1 cellular context compared by ENCODE assay signal in the genomic region with DNA sequence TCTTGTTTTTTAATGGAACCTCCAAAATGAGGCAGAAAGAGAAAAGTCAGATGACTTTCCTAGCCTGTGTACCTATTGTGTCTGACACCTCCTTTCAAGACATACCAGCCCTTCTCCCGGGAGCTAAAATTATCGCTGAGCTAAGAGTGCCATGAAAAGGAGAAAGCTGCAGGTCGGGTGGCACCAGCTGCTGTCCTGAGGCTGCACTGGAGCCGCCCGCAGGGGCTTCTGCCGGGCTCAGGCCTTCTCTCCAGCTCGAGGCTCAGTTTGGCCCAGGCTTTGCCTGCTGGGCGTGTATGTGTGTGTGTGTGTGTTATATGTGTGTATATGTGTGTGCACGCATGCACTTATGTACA.
TF ChIP-seq lines count a peak whose summit lies in the region.

No MANE protein-coding gene starts in this region.

TF ChIP-seq in WTC11, 78 proteins besides CTCF, POLR2A, EP300 and RAD21 (continued from another document):
- TF ChIP-seq CDX4 (CRISPR knock-in tag; IDR thresholded peaks at IDR 0.05; ENCODE audit: borderline replicate concordance) (no peak), GABPB1 (CRISPR knock-in tag; IDR thresholded peaks at IDR 0.05) (no peak), OVOL2 (CRISPR knock-in tag; IDR thresholded peaks at IDR 0.05; ENCODE audit: borderline replicate concordance) (no peak), JAZF1 (CRISPR knock-in tag; IDR thresholded peaks at IDR 0.05) (no peak), MXD4 (CRISPR knock-in tag; IDR thresholded peaks at IDR 0.05; ENCODE audit: borderline replicate concordance) (no peak), ZNF532 (CRISPR knock-in tag; IDR thresholded peaks at IDR 0.05; ENCODE audit: borderline replicate concordance) (no peak), NFYB (CRISPR knock-in tag; conservative IDR thresholded peaks at IDR 0.05; ENCODE audit: low read depth) (no peak), GRHL2 (CRISPR knock-in tag; IDR thresholded peaks at IDR 0.05; ENCODE audit: insufficient replicate concordance, severe bottlenecking) (no peak), E2F4 (CRISPR knock-in tag; IDR thresholded peaks at IDR 0.05; ENCODE audit: borderline replicate concordance, low read depth) (no peak), ZNF396 (CRISPR knock-in tag; IDR thresholded peaks at IDR 0.05; ENCODE audit: borderline replicate concordance) (no peak), TP53 (CRISPR knock-in tag; IDR thresholded peaks at IDR 0.05) (no peak), ZNF512 (CRISPR knock-in tag; IDR thresholded peaks at IDR 0.05; ENCODE audit: borderline replicate concordance) (no peak), CREM (CRISPR knock-in tag; IDR thresholded peaks at IDR 0.05) (no peak)
- TF ChIP-seq, protein P1, sequence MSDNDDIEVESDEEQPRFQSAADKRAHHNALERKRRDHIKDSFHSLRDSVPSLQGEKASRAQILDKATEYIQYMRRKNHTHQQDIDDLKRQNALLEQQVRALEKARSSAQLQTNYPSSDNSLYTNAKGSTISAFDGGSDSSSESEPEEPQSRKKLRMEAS (CRISPR knock-in tag; IDR thresholded peaks at IDR 0.05): no peak
